25 cellular contexts compared by ENCODE assay signal in genomic region chr9:34169125-34169524, GRCh38.
"Had no signal": no experiment of that assay in that cellular context is flagged by ENCODE, and none has a peak within 500 bp of the region (broad histone marks: within the 10 kb centered on the region; RNA-seq: fewer than 3 reads in every experiment).

No MANE protein-coding gene starts in this region.

- ATAC-seq: activated CD4-positive, alpha-beta T cell treated with anti-CD3 and anti-CD28 coated beads for 36 hours; activated T-helper 17 cell treated with anti-CD3 and anti-CD28 coated beads, Interleukin-2, amount 50 U/mL, for 72 hours; gastrocnemius medialis; left colon; mucosa of descending colon had no signal

- DNase-seq: activated B cell treated with CpG ODN at 0.5 μM for 24 hours; activated CD4-positive, alpha-beta T cell treated with anti-CD3 and anti-CD28 coated beads for 36 hours; activated CD4-positive, alpha-beta T cell treated with anti-CD3 and anti-CD28 coated beads, Interleukin-2, amount 50 U/mL, for 4 hours; activated CD8-positive, alpha-beta memory T cell treated with anti-CD3 and anti-CD28 coated beads for 24 hours; activated CD8-positive, alpha-beta memory T cell treated with anti-CD3 and anti-CD28 coated beads, Interleukin-2, amount 50 U/mL, for 4 hours; activated naive CD4-positive, alpha-beta T cell; activated T-cell treated with anti-CD3 and anti-CD28 coated beads, Interleukin-2, amount 50 U/mL, for 24 hours; adrenal gland; brain microvascular endothelial cell; caudate nucleus; esophagus squamous epithelium; gastrocnemius medialis; head of caudate nucleus; hypothalamus; left colon; mucosa of descending colon; occipital lobe; sigmoid colon; stimulated activated CD4-positive, alpha-beta T cell treated with anti-CD3 and anti-CD28 coated beads, Interleukin-2, amount 100 ng/mL, for 48 hours; stimulated activated CD8-positive, alpha-beta memory T cell treated with anti-CD3 and anti-CD28 coated beads, Interleukin-4, amount 100 ng/mL, for 48 hours; stimulated activated naive CD4-positive, alpha-beta T cell; T-helper 9 cell; testis; trophoblast cell had no signal
